1 cellular context compared by ENCODE assay signal in the genomic region with DNA sequence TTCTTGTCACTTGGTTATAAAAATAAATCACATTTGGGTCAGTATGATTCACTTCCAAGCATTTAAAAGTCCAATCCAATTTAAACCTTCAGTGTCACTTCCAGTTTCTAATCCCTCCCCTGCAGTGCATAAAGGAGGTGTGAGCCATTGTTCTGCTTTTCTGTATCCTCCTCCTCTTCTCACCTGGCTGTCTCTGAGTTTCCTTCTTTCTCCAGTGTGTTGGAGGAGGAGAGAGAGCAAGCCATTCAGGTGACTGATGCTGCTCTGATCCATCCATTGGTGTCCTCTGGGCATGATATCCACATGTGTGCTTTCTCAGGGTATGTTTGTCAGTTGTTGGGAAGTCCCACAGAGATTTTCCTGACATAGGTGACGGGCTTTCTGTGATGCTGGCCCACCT.
TF ChIP-seq lines count a peak whose summit lies in the region.

No MANE protein-coding gene starts in this region.

TF ChIP-seq in H1, 55 proteins besides CTCF, POLR2A, EP300 and RAD21 (continued from another document):
- TF ChIP-seq RNF2 (IDR thresholded peaks at IDR 0.05; ENCODE audit: borderline replicate concordance, low read depth, low read length, missing control alignments, poor library complexity, severe bottlenecking) = no peak
- TF ChIP-seq TEAD4 (IDR thresholded peaks at IDR 0.05; ENCODE audit: low read depth, low read length) = no peak
- no peak for TF ChIP-seq GABPA (IDR thresholded peaks at IDR 0.05; ENCODE audit: borderline replicate concordance, insufficient read depth, low read length)
- no peak for TF ChIP-seq RXRA (IDR thresholded peaks at IDR 0.05; ENCODE audit: insufficient read depth, low read depth, low read length)
- no peak for TF ChIP-seq TBP (IDR thresholded peaks at IDR 0.05; ENCODE audit: low read depth, low read length)
- TF ChIP-seq POLR2AphosphoS5 (IDR thresholded peaks at IDR 0.05; ENCODE audit: low read depth, low read length) = no peak
- TF ChIP-seq SP1 (IDR thresholded peaks at IDR 0.05; ENCODE audit: low read depth, low read length) = no peak
- no peak for TF ChIP-seq YY1 (IDR thresholded peaks at IDR 0.05; ENCODE audit: low read depth, low read length)
- TF ChIP-seq POU5F1 (IDR thresholded peaks at IDR 0.05; ENCODE audit: low read depth, low read length) = no peak
- TF ChIP-seq ZNF274 (IDR thresholded peaks at IDR 0.05; ENCODE audit: borderline replicate concordance, extremely low read depth, low read length) = no peak
- TF ChIP-seq HDAC6 (IDR thresholded peaks at IDR 0.05; ENCODE audit: low read depth, low read length) = no peak
TF ChIP-seq in H1: peak in this region for 0.
